In the genomic region with DNA sequence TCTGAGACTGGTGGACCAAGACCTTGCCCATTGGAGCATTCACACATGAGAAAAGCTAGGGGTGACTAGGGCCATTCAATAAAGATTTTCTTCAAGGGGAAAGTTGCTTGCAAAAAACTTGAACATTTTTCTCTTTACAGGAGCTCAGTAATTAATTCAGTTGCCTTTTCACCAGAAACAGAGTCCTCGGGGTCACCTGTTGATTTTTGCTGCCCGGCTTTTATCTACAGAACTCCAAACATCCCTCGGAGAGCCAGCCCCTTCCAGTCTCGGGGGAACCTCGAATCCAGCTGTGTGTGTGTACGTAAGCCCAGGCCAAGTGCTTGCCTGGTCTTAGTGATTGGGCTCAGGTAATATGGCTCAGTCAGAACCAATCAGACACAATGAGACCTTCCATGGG, we compare ENCODE assay signal across 7 cellular contexts.
"Had no signal": no experiment of that assay in that cellular context is flagged by ENCODE, and none has a peak within 500 bp of the region (broad histone marks: within the 10 kb centered on the region; RNA-seq: fewer than 3 reads in every experiment).

No MANE protein-coding gene starts in this region.

- DNase-seq: GM23248, GOT3, H7, IMR-90, KG1 had no signal

- H2AFZ ChIP-seq: GM23248 had no signal

- ATAC-seq: HCT116, K562 had no signal

- H3K27ac ChIP-seq: GM23248 had no signal

- H3K9ac ChIP-seq: GM23248 had no signal
